Comparison of ENCODE assay signal across 8 cellular contexts in genomic region chr7:43260980-43261878, GRCh38.
DNase-seq lines count a peak whose midpoint lies in the region; ATAC-seq and TF ChIP-seq lines count a peak whose summit lies in the region.

No MANE protein-coding gene starts in this region.

- no peaks in the 10 kb centered on the region for H3K9me3 Mint-ChIP-seq in activated naive CD8-positive, alpha-beta T cell treated with anti-CD3 and anti-CD28 coated beads, Interleukin-2, amount 50 U/mL, for 24 hours

- H3K4me3 ChIP-seq in DND-41 (ENCODE audit: low read depth in 1 of 2, low read length in 2 of 2) (no peak overlapping the region), left ventricle myocardium inferior (no peak overlapping the region), retinal pigment epithelial cell (ENCODE audit: low read length) (no peak overlapping the region)

- H3K27ac Mint-ChIP-seq in activated naive CD8-positive, alpha-beta T cell treated with anti-CD3 and anti-CD28 coated beads, Interleukin-2, amount 50 U/mL, for 24 hours, result no peak overlapping the region

- intact Hi-C loops in left ventricle myocardium inferior (cut with micrococcal nuclease), result loop anchor here (10.0 kb wide), 1 partner anchor 316 kb away; no protein-coding TSS in a partner anchor

- H3K27me3 Mint-ChIP-seq in activated naive CD8-positive, alpha-beta T cell treated with anti-CD3 and anti-CD28 coated beads, Interleukin-2, amount 50 U/mL, for 24 hours, result peaks cover 11% of the 10 kb centered on the region

- H3K36me3 Mint-ChIP-seq in activated naive CD8-positive, alpha-beta T cell treated with anti-CD3 and anti-CD28 coated beads, Interleukin-2, amount 50 U/mL, for 24 hours (ENCODE audit: low read depth), result no peaks in the 10 kb centered on the region

- no peak overlapping the region for H3K4me3 Mint-ChIP-seq in activated naive CD8-positive, alpha-beta T cell treated with anti-CD3 and anti-CD28 coated beads, Interleukin-2, amount 50 U/mL, for 24 hours

- no peaks in the 10 kb centered on the region for H3K9me3 ChIP-seq in DND-41 (ENCODE audit: insufficient read depth, low read length, severe bottlenecking)
- H3K9me3 ChIP-seq in left ventricle myocardium inferior (replicated peaks), result no peaks in the 10 kb centered on the region

- H3K9ac ChIP-seq in DND-41 (ENCODE audit: low read depth, low read length), result no peak overlapping the region

- H3K4me2 ChIP-seq in DND-41 (ENCODE audit: insufficient read depth, low read length), result peak overlapping the region; percentile 22; the same call in 1 of the 2 replicates

- H3K36me3 ChIP-seq in DND-41 (ENCODE audit: insufficient read depth, low read length) (no peaks in the 10 kb centered on the region), left ventricle myocardium inferior (no peaks in the 10 kb centered on the region)

- H3K79me2 ChIP-seq in DND-41 (ENCODE audit: insufficient read depth, low read length), result no peaks in the 10 kb centered on the region

- H3K27ac ChIP-seq in DND-41 (ENCODE audit: low read length) (no peak overlapping the region), left ventricle myocardium inferior (replicated peaks) (no peak overlapping the region)

- no peaks in the 10 kb centered on the region for H4K20me1 ChIP-seq in DND-41 (ENCODE audit: insufficient read depth, low read length)

- peak; percentile 98 for TF ChIP-seq CTCF in DND-41 (IDR thresholded peaks at IDR 0.05; ENCODE audit: borderline replicate concordance, extremely low read depth, low read length, poor library complexity, severe bottlenecking)
- peak; percentile 88 for TF ChIP-seq CTCF in left ventricle myocardium inferior (IDR thresholded peaks at IDR 0.05; ENCODE audit: borderline replicate concordance)
- TF ChIP-seq CTCF in retinal pigment epithelial cell (conservative IDR thresholded peaks at IDR 0.05; ENCODE audit: low read depth, low read length), result peak; percentile 97

- peaks cover 6% of the 10 kb centered on the region for H3K4me1 ChIP-seq in DND-41 (ENCODE audit: insufficient read depth, low read length)
- H3K4me1 ChIP-seq in left ventricle myocardium inferior, result no peaks in the 10 kb centered on the region

- ATAC-seq in DND-41 (ENCODE audit: insufficient read depth, low read depth), result peak; percentile 98
- peak; percentile 61 for ATAC-seq in activated naive CD8-positive, alpha-beta T cell treated with anti-CD3 and anti-CD28 coated beads, Interleukin-2, amount 50 U/mL, for 24 hours
- no peak for ATAC-seq in HG03571 (IDR thresholded peaks at IDR 0.05; ENCODE audit: unreplicated experiment)

- no peaks in the 10 kb centered on the region for H3K4me1 Mint-ChIP-seq in activated naive CD8-positive, alpha-beta T cell treated with anti-CD3 and anti-CD28 coated beads, Interleukin-2, amount 50 U/mL, for 24 hours

- H3K27me3 ChIP-seq in DND-41 (ENCODE audit: insufficient read depth, low read length, poor library complexity), result no peaks in the 10 kb centered on the region
- H3K27me3 ChIP-seq in left ventricle myocardium inferior (ENCODE audit: low read depth), result peaks cover 40% of the 10 kb centered on the region

- H2AFZ ChIP-seq in DND-41 (ENCODE audit: low read depth, low read length), result peak overlapping the region; percentile 38

- peak; percentile 77 for DNase-seq in DND-41
- peak; percentile 94 for DNase-seq in H4 (ENCODE audit: low spot score)
- DNase-seq in NCI-H1092 (lab: John Stamatoyannopoulos, UW), result peak; percentile 66
- peak; percentile 90 for DNase-seq in SW480 (ENCODE audit: low spot score)
- DNase-seq in activated naive CD8-positive, alpha-beta T cell treated with anti-CD3 and anti-CD28 coated beads, Interleukin-2, amount 50 U/mL, for 24 hours, result peak; percentile 67
- DNase-seq in left ventricle myocardium inferior, result peak; percentile 47
- DNase-seq in retinal pigment epithelial cell (ENCODE audit: low read depth), result peak; percentile 48
